Comparison of ENCODE assay signal across 8 cellular contexts in genomic region chr7:23469961-23470250, GRCh38. TPM values are rescaled to one million over a fixed set of nuclear protein-coding genes. Genes with fewer than 3 reads are reported as not detected.
DNase-seq lines count a peak whose midpoint lies in the region; ATAC-seq, FAIRE-seq and TF ChIP-seq lines count a peak whose summit lies in the region.

No MANE protein-coding gene starts in this region.

- ATAC-seq in right cardiac atrium (no peak), HG03025 (IDR thresholded peaks at IDR 0.05; ENCODE audit: low FRiP score, unreplicated experiment) (no peak), GM19467 (IDR thresholded peaks at IDR 0.05; ENCODE audit: unreplicated experiment) (no peak)

- FAIRE-seq in HTR-8/SVneo (lab: Jason Lieb, UNC): no peak

- H3K27ac ChIP-seq in right cardiac atrium (ENCODE audit: low read length) (no peak overlapping the region), right atrium auricular region (no peak overlapping the region)

- peak overlapping the region; percentile 71 to 84 (median 77) for H3K4me3 Mint-ChIP-seq in immature natural killer cell

- WGBS in right cardiac atrium: 2% methylated on average over 18 of the region's 18 CpGs

- peaks cover 0 to 5% (median 3%) of the 10 kb centered on the region in 6 donors for H3K9me3 Mint-ChIP-seq in immature natural killer cell

- H3K4me1 Mint-ChIP-seq in immature natural killer cell: peaks cover 34 to 51% of the 10 kb centered on the region in 2 donors

- intact Hi-C loops in right cardiac atrium (cut with DNase I): no loop called here

- peaks cover 0 to 3% (median 0%) of the 10 kb centered on the region in 3 donors for H3K36me3 Mint-ChIP-seq in immature natural killer cell

- H3K4me1 ChIP-seq in right cardiac atrium (ENCODE audit: control insufficient read depth, insufficient read depth, low read length) (peaks cover 2% of the 10 kb centered on the region), right atrium auricular region (peaks cover 0 to 56% of the 10 kb centered on the region in 2 donors)

- peak overlapping the region in 1 of 6 donors; percentile 44 for H3K27ac Mint-ChIP-seq in immature natural killer cell

- H3K27me3 ChIP-seq in right cardiac atrium (ENCODE audit: control insufficient read depth, insufficient read depth) (peaks cover 2% of the 10 kb centered on the region), right atrium auricular region (peaks cover 65 to 84% of the 10 kb centered on the region in 2 donors)

- H3K36me3 ChIP-seq in right atrium auricular region: no peaks in the 10 kb centered on the region

- peaks cover 55 to 69% (median 58%) of the 10 kb centered on the region in 3 donors for H3K27me3 Mint-ChIP-seq in immature natural killer cell (ENCODE audit: low read depth in 3 of 3)

- TF ChIP-seq CTCF in right atrium auricular region (IDR thresholded peaks at IDR 0.05): no peak

- H3K4me3 ChIP-seq in right cardiac atrium (ENCODE audit: low read length) (peak overlapping the region; percentile 25), right atrium auricular region (peak overlapping the region in 1 of 2 donors; percentile 33)

- DNase-seq in right cardiac atrium (no peak), right atrium auricular region (ENCODE audit: low spot score) (no peak), immature natural killer cell (peak in 2 of 3 donors; percentile 10 to 21), SHP77 treated with DMSO at 0.1 percent for 48 hours (lab: John Stamatoyannopoulos, UW) (no peak), HTR-8/SVneo (ENCODE audit: insufficient read length, low spot score) (no peak)
- peak; percentile 30 to 31 for DNase-seq in activated T-cell treated with anti-CD3 and anti-CD28 coated beads, Interleukin-2, amount 50 U/mL, for 48 hours

- H3K9me3 ChIP-seq in right cardiac atrium (ENCODE audit: control insufficient read depth, low read length) (no peaks in the 10 kb centered on the region), right atrium auricular region (peaks cover 0 to 21% of the 10 kb centered on the region in 2 donors)

RNA-seq across cellular contexts. Expression of gene IGF2BP3, which starts 0.4 kb away (rescaled TPM):
- total RNA-seq in right cardiac atrium: under 1 TPM in 2 of 4 donors, not detected in 2; 0.14 to 0.22 TPM
- 0.02 TPM for polyA plus RNA-seq in right cardiac atrium
- total RNA-seq in right atrium auricular region: not detected
- under 1 TPM in 1 of 3 donors, not detected in 2; 0.76 TPM for polyA plus RNA-seq in immature natural killer cell

Comparison
In these comparisons a context has a peak if more than half of its experiments do, and no peak if none do; other contexts are left out.
1. DNase-seq: peak in activated T-cell treated with anti-CD3 and anti-CD28 coated beads, Interleukin-2, amount 50 U/mL, for 48 hours (2 of 2) and immature natural killer cell (2 of 3); none in right cardiac atrium (0 of 3), right atrium auricular region (single experiment), SHP77 treated with DMSO at 0.1 percent for 48 hours (single experiment) and HTR-8/SVneo (single experiment).